20 cellular contexts compared by ENCODE assay signal in the genomic region with DNA sequence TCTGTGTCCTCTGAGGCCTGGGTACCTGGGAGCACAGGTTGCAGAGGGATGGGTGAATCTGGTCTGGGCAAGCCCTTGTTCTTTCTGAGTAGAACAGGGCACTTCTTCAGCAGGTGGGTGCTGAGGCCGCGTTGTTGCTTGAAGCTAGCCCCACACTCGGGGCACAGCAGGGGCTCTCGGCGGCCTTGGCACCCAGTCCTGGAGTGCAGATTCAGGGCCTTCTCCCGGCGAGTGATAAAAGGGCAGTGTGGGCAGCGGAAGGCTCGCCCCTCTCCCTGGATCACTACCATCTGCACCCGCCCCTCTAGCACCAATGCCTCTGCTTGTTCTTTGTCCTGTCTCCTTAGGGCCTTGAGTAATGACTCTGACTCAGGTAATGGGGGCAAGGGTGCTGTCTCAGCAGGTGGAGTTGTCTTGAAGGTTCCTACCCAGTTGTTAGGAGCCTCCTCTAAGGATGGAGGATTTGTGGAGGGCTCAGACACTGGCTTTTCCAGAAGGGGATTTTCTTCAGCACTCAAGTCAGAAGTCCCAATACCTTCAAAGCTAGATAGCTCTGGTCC.
"Had no signal": no experiment of that assay in that cellular context is flagged by ENCODE, and none has a peak within 500 bp of the region (broad histone marks: within the 10 kb centered on the region; RNA-seq: fewer than 3 reads in every experiment).

No MANE protein-coding gene starts in this region.

- H3K27ac Mint-ChIP-seq: activated naive CD8-positive, alpha-beta T cell; activated T-helper 2 cell treated with anti-CD3 and anti-CD28 coated beads, Interferon-gamma antibody, Interleukin-2, Interleukin-4, amounts not matched to agents 10 μg/mL and 5 μg/mL and 100 μg/mL, durations not matched to agents 14 hours and 24 hours and 36 hours; natural killer cell treated with Interleukin-12 subunit alpha and Interleukin-12 subunit beta and Interleukin-15 and Interleukin-18, amount 100 ng/mL, for 72 hours; T-cell had no signal

- H3K27ac ChIP-seq: adrenal gland, ovary, prostate gland, right atrium auricular region, tibial artery had no signal

- H3K27me3 Mint-ChIP-seq: activated naive CD8-positive, alpha-beta T cell; natural killer cell treated with Interleukin-12 subunit alpha and Interleukin-12 subunit beta and Interleukin-15 and Interleukin-18, amount 100 ng/mL, for 72 hours; stimulated activated naive CD8-positive, alpha-beta T cell treated with anti-CD3 and anti-CD28 coated beads, Interleukin-15, amount 100 ng/mL, for 72 hours; T-cell had no signal

- H3K9me3 Mint-ChIP-seq: activated T-cell treated with anti-CD3 and anti-CD28 coated beads, Interleukin-2, amount 50 U/mL, for 4 hours; activated T-helper 2 cell treated with anti-CD3 and anti-CD28 coated beads, Interferon-gamma antibody, Interleukin-2, Interleukin-4, amounts not matched to agents 10 μg/mL and 5 μg/mL and 100 μg/mL, durations not matched to agents 14 hours and 24 hours and 36 hours; immature natural killer cell; natural killer cell treated with Interleukin-12 subunit alpha and Interleukin-12 subunit beta and Interleukin-15 and Interleukin-18, amount 100 ng/mL, for 72 hours; stimulated activated naive CD8-positive, alpha-beta T cell treated with anti-CD3 and anti-CD28 coated beads, Interleukin-15, amount 100 ng/mL, for 72 hours; T-cell had no signal

- H3K36me3 ChIP-seq: ovary had no signal

- H3K4me1 ChIP-seq: adrenal gland, prostate gland, right atrium auricular region, tibial artery had no signal

- H3K4me3 Mint-ChIP-seq: activated naive CD8-positive, alpha-beta T cell; activated T-cell treated with anti-CD3 and anti-CD28 coated beads, Interleukin-2, amount 50 U/mL, for 4 hours; immature natural killer cell; natural killer cell treated with Interleukin-12 subunit alpha and Interleukin-12 subunit beta and Interleukin-15 and Interleukin-18, amount 100 ng/mL, for 72 hours; stimulated activated naive CD8-positive, alpha-beta T cell treated with anti-CD3 and anti-CD28 coated beads, Interleukin-15, amount 100 ng/mL, for 72 hours; T-cell had no signal

- ATAC-seq: activated T-cell treated with anti-CD3 and anti-CD28 coated beads, Interleukin-2, amount 50 U/mL, for 4 hours; left ventricle myocardium superior; stimulated activated naive CD8-positive, alpha-beta T cell treated with anti-CD3 and anti-CD28 coated beads, Interleukin-15, amount 100 ng/mL, for 72 hours; T-cell had no signal

- H3K27me3 ChIP-seq: adrenal gland, ovary, right atrium auricular region, tibial artery had no signal

- H3K4me3 ChIP-seq: adrenal gland, ovary, prostate gland, right atrium auricular region, tibial artery had no signal

- H3K9me3 ChIP-seq: adrenal gland, ovary, prostate gland, right atrium auricular region, tibial artery had no signal

- DNase-seq: activated CD4-positive, alpha-beta T cell treated with anti-CD3 and anti-CD28 coated beads, Interleukin-2, amount 50 U/mL, for 4 hours; activated CD8-positive, alpha-beta memory T cell treated with anti-CD3 and anti-CD28 coated beads for 24 hours; activated CD8-positive, alpha-beta memory T cell treated with anti-CD3 and anti-CD28 coated beads, Interleukin-2, amount 50 U/mL, for 4 hours; activated naive CD4-positive, alpha-beta T cell; activated T-cell treated with anti-CD3 and anti-CD28 coated beads, Interleukin-2, amount 50 U/mL, for 4 hours; adrenal gland; erythroblast; foreskin melanocyte; immature natural killer cell; left ventricle myocardium superior; ovary; stimulated activated CD4-positive, alpha-beta T cell treated with anti-CD3 and anti-CD28 coated beads, Interleukin-4, amount 100 ng/mL, for 24 hours; stimulated activated naive CD8-positive, alpha-beta T cell treated with anti-CD3 and anti-CD28 coated beads, Interleukin-15, amount 100 ng/mL, for 72 hours; T-cell; tibial artery had no signal
